8 cellular contexts compared by ENCODE assay signal in the genomic region with DNA sequence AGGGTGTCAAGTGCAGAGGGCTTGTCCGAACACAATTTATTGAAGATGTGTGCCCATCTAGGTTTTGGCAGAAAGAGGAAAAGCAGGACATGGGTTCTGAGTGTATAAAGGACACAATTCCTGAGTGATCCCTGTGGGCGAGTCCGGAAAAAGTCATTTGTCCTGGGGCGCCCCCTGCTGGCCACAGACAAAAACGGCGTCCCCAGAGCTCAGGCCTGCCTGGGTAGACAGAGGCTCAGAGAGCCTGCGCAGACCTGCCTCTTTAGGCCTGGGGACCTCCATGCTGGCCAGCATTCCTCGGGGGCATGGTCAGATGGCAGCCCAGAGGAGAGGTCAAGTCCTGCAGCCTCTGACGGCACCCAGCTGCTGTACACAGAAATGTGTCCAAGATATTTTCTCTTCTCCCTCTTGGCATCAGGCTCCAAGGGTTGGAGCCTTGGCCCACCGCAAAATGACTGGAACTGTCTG.
A peak's percentile ranks its signal among the peaks of the same experiment; 100 is the strongest.
DNase-seq lines count a peak whose midpoint lies in the region; ATAC-seq and TF ChIP-seq lines count a peak whose summit lies in the region.

No MANE protein-coding gene starts in this region.

- H3K4me3 ChIP-seq in DOHH2 (ENCODE audit: low read length) (no peak overlapping the region), OCI-LY1 (ENCODE audit: low read depth, low read length, poor library complexity, severe bottlenecking) (no peak overlapping the region)

- H3K9me3 ChIP-seq in DOHH2 (ENCODE audit: control insufficient read depth, insufficient read depth, low read length) (no peaks in the 10 kb centered on the region), OCI-LY1 (ENCODE audit: low read length) (no peaks in the 10 kb centered on the region)

- no peaks in the 10 kb centered on the region for H3K27me3 Mint-ChIP-seq in activated T-cell treated with anti-CD3 and anti-CD28 coated beads, Interleukin-2, amount 50 U/mL, for 24 hours
- peaks cover 0 to 7% of the 10 kb centered on the region in 2 donors for H3K27me3 Mint-ChIP-seq in natural killer cell treated with Interleukin-12 subunit alpha and Interleukin-12 subunit beta and Interleukin-15 and Interleukin-18, amount 100 ng/mL, for 72 hours

- H3K27ac ChIP-seq in DOHH2 (ENCODE audit: low read depth, low read length), result no peak overlapping the region
- no peak overlapping the region for H3K27ac ChIP-seq in OCI-LY1 (ENCODE audit: low read depth, low read length, poor library complexity, severe bottlenecking)

- H3K4me2 ChIP-seq in DOHH2 (ENCODE audit: low read length), result no peak overlapping the region
- H3K4me2 ChIP-seq in OCI-LY1 (ENCODE audit: low read length), result no peak overlapping the region; the same call in 1 of the 2 replicates

- H3K4me1 ChIP-seq in DOHH2 (ENCODE audit: control insufficient read depth, low read length), result peaks cover 12% of the 10 kb centered on the region
- no peaks in the 10 kb centered on the region for H3K4me1 ChIP-seq in OCI-LY1 (ENCODE audit: insufficient read depth, low read length, severe bottlenecking)

- H4K20me1 ChIP-seq in DOHH2 (ENCODE audit: control insufficient read depth, insufficient read depth, low read depth, low read length) (no peaks in the 10 kb centered on the region), OCI-LY1 (ENCODE audit: insufficient read depth, low read length) (no peaks in the 10 kb centered on the region)

- H3K36me3 Mint-ChIP-seq in activated T-cell treated with anti-CD3 and anti-CD28 coated beads, Interleukin-2, amount 50 U/mL, for 24 hours (ENCODE audit: low read depth), result no peaks in the 10 kb centered on the region
- H3K36me3 Mint-ChIP-seq in natural killer cell treated with Interleukin-12 subunit alpha and Interleukin-12 subunit beta and Interleukin-15 and Interleukin-18, amount 100 ng/mL, for 72 hours, result no peaks in the 10 kb centered on the region

- peak; percentile 92 for TF ChIP-seq CTCF in DOHH2 (IDR thresholded peaks at IDR 0.05; ENCODE audit: low read depth, low read length, poor library complexity, severe bottlenecking)
- TF ChIP-seq CTCF in OCI-LY1 (IDR thresholded peaks at IDR 0.05; ENCODE audit: low read length), result peak; percentile 89

- H3K79me2 ChIP-seq in DOHH2 (ENCODE audit: control insufficient read depth, low read length), result no peaks in the 10 kb centered on the region
- H3K79me2 ChIP-seq in OCI-LY1 (ENCODE audit: insufficient read depth, low read length), result no peaks in the 10 kb centered on the region

- H3K36me3 ChIP-seq in DOHH2 (ENCODE audit: control insufficient read depth, low read length) (no peaks in the 10 kb centered on the region), OCI-LY1 (ENCODE audit: insufficient read depth, low read length) (no peaks in the 10 kb centered on the region)

- DNase-seq in HS-5 (ENCODE audit: low read depth), result peak; percentile 25
- peak; percentile 87 for DNase-seq in activated T-cell treated with anti-CD3 and anti-CD28 coated beads, Interleukin-2, amount 50 U/mL, for 24 hours
- DNase-seq in fibroblast of gingiva (ENCODE audit: low read depth), result peak; percentile 38
- peak; percentile 84 for DNase-seq in natural killer cell treated with Interleukin-12 subunit alpha and Interleukin-12 subunit beta and Interleukin-15 and Interleukin-18, amount 100 ng/mL, for 72 hours (ENCODE audit: low spot score)
- DNase-seq in stimulated activated naive CD4-positive, alpha-beta T cell treated with Interleukin-2 at 50 U/mL for 16 hours (lab: John Stamatoyannopoulos, UW), result peak; percentile 51

- H3K4me1 Mint-ChIP-seq in activated T-cell treated with anti-CD3 and anti-CD28 coated beads, Interleukin-2, amount 50 U/mL, for 24 hours (ENCODE audit: low read depth), result no peaks in the 10 kb centered on the region
- peaks cover 0 to 7% of the 10 kb centered on the region in 2 donors for H3K4me1 Mint-ChIP-seq in natural killer cell treated with Interleukin-12 subunit alpha and Interleukin-12 subunit beta and Interleukin-15 and Interleukin-18, amount 100 ng/mL, for 72 hours (ENCODE audit: low read depth in 2 of 2)

- H3K4me3 Mint-ChIP-seq in activated T-cell treated with anti-CD3 and anti-CD28 coated beads, Interleukin-2, amount 50 U/mL, for 24 hours, result no peak overlapping the region
- H3K4me3 Mint-ChIP-seq in natural killer cell treated with Interleukin-12 subunit alpha and Interleukin-12 subunit beta and Interleukin-15 and Interleukin-18, amount 100 ng/mL, for 72 hours, result no peak overlapping the region

- H2AFZ ChIP-seq in OCI-LY1 (ENCODE audit: low read length), result peak overlapping the region; percentile 44; the same call in 1 of the 2 replicates

- H3K27me3 ChIP-seq in DOHH2 (ENCODE audit: control insufficient read depth, low read length) (peaks cover 10% of the 10 kb centered on the region), OCI-LY1 (ENCODE audit: insufficient read depth, low read length) (peaks cover 7% of the 10 kb centered on the region; the same call in 1 of the 2 replicates)

- no peak overlapping the region for H3K9ac ChIP-seq in OCI-LY1 (ENCODE audit: low read length)

- H3F3A ChIP-seq in DOHH2 (ENCODE audit: control insufficient read depth, insufficient read depth) (no peaks in the 10 kb centered on the region), OCI-LY1 (ENCODE audit: insufficient read depth, low read length) (no peaks in the 10 kb centered on the region)

- H3K9me3 Mint-ChIP-seq in activated T-cell treated with anti-CD3 and anti-CD28 coated beads, Interleukin-2, amount 50 U/mL, for 24 hours, result no peaks in the 10 kb centered on the region
- no peaks in the 10 kb centered on the region for H3K9me3 Mint-ChIP-seq in natural killer cell treated with Interleukin-12 subunit alpha and Interleukin-12 subunit beta and Interleukin-15 and Interleukin-18, amount 100 ng/mL, for 72 hours

- no peak overlapping the region for H3K27ac Mint-ChIP-seq in activated T-cell treated with anti-CD3 and anti-CD28 coated beads, Interleukin-2, amount 50 U/mL, for 24 hours
- H3K27ac Mint-ChIP-seq in natural killer cell treated with Interleukin-12 subunit alpha and Interleukin-12 subunit beta and Interleukin-15 and Interleukin-18, amount 100 ng/mL, for 72 hours, result peak overlapping the region in 1 of 2 donors; percentile 62

- ATAC-seq in natural killer cell treated with Interleukin-12 subunit alpha and Interleukin-12 subunit beta and Interleukin-15 and Interleukin-18, amount 100 ng/mL, for 72 hours, result peak; percentile 80 to 81
- no peak for ATAC-seq in HG02870 (IDR thresholded peaks at IDR 0.05; ENCODE audit: unreplicated experiment)

- H3K9me2 ChIP-seq in DOHH2 (replicated peaks; ENCODE audit: control insufficient read depth, low read length) (no peaks in the 10 kb centered on the region), OCI-LY1 (ENCODE audit: low read depth, low read length) (no peaks in the 10 kb centered on the region)

Comparison
In these comparisons a context has a peak if more than half of its experiments do, and no peak if none do; other contexts are left out.
1. DNase-seq: peak in every context shown above with its lines; median percentile 87 in activated T-cell treated with anti-CD3 and anti-CD28 coated beads, Interleukin-2, amount 50 U/mL, for 24 hours; 84 in natural killer cell treated with Interleukin-12 subunit alpha and Interleukin-12 subunit beta and Interleukin-15 and Interleukin-18, amount 100 ng/mL, for 72 hours; 51 in stimulated activated naive CD4-positive, alpha-beta T cell treated with Interleukin-2 at 50 U/mL for 16 hours; 38 in fibroblast of gingiva; 25 in HS-5.